18 cellular contexts compared by ENCODE assay signal in the genomic region with DNA sequence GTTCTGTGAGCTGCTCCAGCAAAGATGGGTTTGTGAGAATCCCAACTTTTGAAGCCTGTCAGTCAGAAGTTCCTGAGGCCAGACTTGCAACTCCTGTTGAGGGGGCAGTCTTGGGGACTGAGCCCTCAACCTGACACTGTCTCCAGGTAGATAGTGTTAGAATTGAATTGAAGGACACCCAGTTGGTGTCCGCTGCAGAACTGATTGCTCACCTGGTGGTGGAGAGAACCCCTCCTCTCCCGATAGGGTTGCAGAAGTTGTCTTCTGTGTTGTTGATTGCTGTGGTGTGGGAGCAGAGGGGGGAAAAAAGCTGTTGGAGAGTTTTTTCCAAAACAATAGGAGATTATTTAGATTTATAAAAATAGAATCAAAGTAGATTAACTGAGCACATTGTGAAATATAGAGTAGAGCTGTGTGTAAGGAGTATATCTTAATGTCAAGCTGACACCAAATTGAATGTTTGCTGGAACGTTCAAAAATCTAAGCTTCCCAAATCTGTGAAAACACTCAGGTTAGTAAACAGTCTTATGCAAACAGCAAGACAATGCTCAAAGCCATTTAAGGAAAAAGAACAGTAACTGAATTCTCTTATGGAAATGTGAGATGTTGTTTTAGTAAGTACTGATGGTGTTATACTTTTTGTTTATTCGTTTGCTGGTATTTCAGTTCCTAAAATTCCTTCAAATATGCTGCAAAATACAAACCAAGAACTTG. TPM values are rescaled to one million over a fixed set of nuclear protein-coding genes. Genes with fewer than 3 reads are reported as not detected.
DNase-seq lines count a peak whose midpoint lies in the region; ATAC-seq, FAIRE-seq and TF ChIP-seq lines count a peak whose summit lies in the region.
"Had no signal": no experiment of that assay in that cellular context is flagged by ENCODE, and none has a peak within 500 bp of the region (broad histone marks: within the 10 kb centered on the region; RNA-seq: fewer than 3 reads in every experiment).

No MANE protein-coding gene starts in this region.

- POLR2A ChIA-PET in H1 (lab: Charles Lee; ENCODE audit: partially characterized antibody): interaction anchor here (0.9 to 1.2 kb wide), 3 partner anchors 15 to 35 kb away, joined by 3 to 5 read pairs (median 3); no protein-coding TSS in a partner anchor

- no peaks in the 10 kb centered on the region; the same call in 1 of the 2 replicates for H3K23me2 ChIP-seq in H1 (ENCODE audit: low read depth, low read length)

- peak overlapping the region; percentile 59 for H4K5ac ChIP-seq in H1 (ENCODE audit: insufficient read length, low read depth, low read length)

- no peak overlapping the region for H2BK120ac ChIP-seq in H1 (replicated peaks; ENCODE audit: low read depth, low read length)
- no peak overlapping the region for H2BK120ac ChIP-seq in trophoblast cell (ENCODE audit: insufficient read depth, low read length, poor library complexity)

- H3K27me3 Mint-ChIP-seq in activated CD8-positive, alpha-beta memory T cell treated with anti-CD3 and anti-CD28 coated beads, Interleukin-2, amount 10 ng/mL, durations not matched to agents 7 days and 5 days: no peaks in the 10 kb centered on the region
- no peaks in the 10 kb centered on the region for H3K27me3 Mint-ChIP-seq in IgD-negative memory B cell

- H3K36me3 ChIP-seq in H1 (ENCODE audit: control insufficient read depth in 2 of 4, insufficient read depth in 4 of 4, low read length in 3 of 4): no peaks in the 10 kb centered on the region
- no peaks in the 10 kb centered on the region for H3K36me3 ChIP-seq in trophoblast cell (ENCODE audit: control insufficient read depth in 1 of 2, insufficient read depth in 2 of 2, low read length in 2 of 2)
- H3K36me3 ChIP-seq: heart left ventricle, left lung, suprapubic skin had no signal

- peak overlapping the region in 1 of 4 experiments; percentile 24; a peak in 1 of 8 replicates for H3K4me3 ChIP-seq in H1 (ENCODE audit: extremely low read depth in 1 of 4, insufficient read depth in 2 of 4, low read depth in 3 of 4, low read length in 4 of 4)
- no peak overlapping the region for H3K4me3 ChIP-seq in trophoblast cell (ENCODE audit: low read depth, low read length)
- H3K4me3 ChIP-seq: heart left ventricle, left lung, suprapubic skin had no signal

- H4K20me1 ChIP-seq in H1 (replicated peaks in 1 of 2; ENCODE audit: control insufficient read depth in 1 of 2, insufficient read depth in 2 of 2, low read length in 2 of 2): peaks cover 22 to 43% of the 10 kb centered on the region in 2 experiments

- H2AFZ ChIP-seq in H1 (ENCODE audit: low read length): no peak overlapping the region
- H2AFZ ChIP-seq in trophoblast cell (ENCODE audit: insufficient read depth, low read length, poor library complexity): no peak overlapping the region

- H3K14ac ChIP-seq in H1 (ENCODE audit: insufficient read length) (no peak overlapping the region), trophoblast cell (ENCODE audit: low read length) (no peak overlapping the region)

- H3K27ac ChIP-seq in H1 (ENCODE audit: low read depth, low read length) (no peak overlapping the region), trophoblast cell (ENCODE audit: low read depth, low read length) (no peak overlapping the region)
- H3K27ac ChIP-seq: suprapubic skin had no signal

- CTCF ChIA-PET in activated CD8-positive, alpha-beta memory T cell treated with anti-CD3 and anti-CD28 coated beads, Interleukin-2, amount 10 ng/mL, durations not matched to agents 7 days and 5 days (lab: Charles Lee): interaction anchor here (0.6 kb wide), 1 partner anchor 41 kb away, joined by 3 read pairs; no protein-coding TSS in a partner anchor
- CTCF ChIA-PET in H1 (lab: Charles Lee; ENCODE audit: partially characterized antibody): interaction anchor here (0.6 to 1.4 kb wide), 4 partner anchors 128 to 258 kb away, joined by 3 to 4 read pairs (median 3); no protein-coding TSS in a partner anchor

- H2BK5ac ChIP-seq in H1 (ENCODE audit: low read depth, low read length) (no peak overlapping the region), trophoblast cell (ENCODE audit: low read depth, low read length, poor library complexity) (no peak overlapping the region)

- H2BK15ac ChIP-seq in H1 (ENCODE audit: low read length): no peak overlapping the region

- H2AK5ac ChIP-seq in H1 (ENCODE audit: low read depth, low read length) (no peak overlapping the region), trophoblast cell (ENCODE audit: low read length) (no peak overlapping the region)

- TF ChIP-seq EP300 in H1 (IDR thresholded peaks at IDR 0.05; ENCODE audit: borderline replicate concordance in 1 of 2, low read depth in 2 of 2, low read length in 2 of 2): no peak

- no peak for DNase-seq in activated CD8-positive, alpha-beta memory T cell treated with anti-CD3 and anti-CD28 coated beads, Interleukin-2, amount 10 ng/mL, durations not matched to agents 7 days and 5 days
- no peak for DNase-seq in activated CD8-positive, alpha-beta memory T cell treated with anti-CD3 and anti-CD28 coated beads for 24 hours
- DNase-seq in H1 (ENCODE audit: low read depth in 1 of 2, low spot score in 2 of 2) (no peak), trophoblast cell (no peak), GM03348 (ENCODE audit: low spot score) (no peak), NCI-H1417 (lab: John Stamatoyannopoulos, UW) (no peak), NCI-H1092 treated with DMSO at 0.1 percent for 48 hours (lab: John Stamatoyannopoulos, UW) (no peak)
- DNase-seq: ACHN, caudate nucleus, heart left ventricle, left lung, NCI-H1417 treated with DMSO at 0.1 percent for 48 hours, NCI-H446, nephron progenitor cell, OCI-M1 had no signal

- peaks cover 14% of the 10 kb centered on the region for H3K36me3 Mint-ChIP-seq in activated CD8-positive, alpha-beta memory T cell treated with anti-CD3 and anti-CD28 coated beads, Interleukin-2, amount 10 ng/mL, durations not matched to agents 7 days and 5 days
- no peaks in the 10 kb centered on the region for H3K36me3 Mint-ChIP-seq in IgD-negative memory B cell

- H3K56ac ChIP-seq in H1 (replicated peaks; ENCODE audit: insufficient read length, low read depth, low read length): no peak overlapping the region

- H4K12ac ChIP-seq in trophoblast cell (ENCODE audit: low read depth, low read length): no peak overlapping the region

- H3K4me3 Mint-ChIP-seq in activated CD8-positive, alpha-beta memory T cell treated with anti-CD3 and anti-CD28 coated beads, Interleukin-2, amount 10 ng/mL, durations not matched to agents 7 days and 5 days: no peak overlapping the region
- H3K4me3 Mint-ChIP-seq in IgD-negative memory B cell: peak overlapping the region in 1 of 4 donors; percentile 70
- H3K4me3 Mint-ChIP-seq: nephron progenitor cell had no signal

- H3K27ac Mint-ChIP-seq in activated CD8-positive, alpha-beta memory T cell treated with anti-CD3 and anti-CD28 coated beads, Interleukin-2, amount 10 ng/mL, durations not matched to agents 7 days and 5 days: peak overlapping the region; percentile 38
- peak overlapping the region; percentile 10 to 32 (median 31) for H3K27ac Mint-ChIP-seq in IgD-negative memory B cell
- H3K27ac Mint-ChIP-seq: nephron progenitor cell had no signal

- peaks cover 6 to 16% (median 10%) of the 10 kb centered on the region in 4 experiments; a peak in 6 of 7 replicates for H3K4me1 ChIP-seq in H1 (replicated peaks in 1 of 4; ENCODE audit: control insufficient read depth in 3 of 4, insufficient read depth in 4 of 4, low read length in 3 of 4)
- peaks cover 3 to 11% of the 10 kb centered on the region in 2 experiments for H3K4me1 ChIP-seq in trophoblast cell (ENCODE audit: control insufficient read depth in 1 of 2, insufficient read depth in 2 of 2, low read length in 2 of 2)

- no peak overlapping the region for H4K8ac ChIP-seq in H1 (ENCODE audit: extremely low read depth, insufficient read depth, low read length)
- no peak overlapping the region for H4K8ac ChIP-seq in trophoblast cell (ENCODE audit: low read depth, low read length)

- H3K18ac ChIP-seq in H1 (ENCODE audit: extremely low read depth, low read length): no peak overlapping the region
- no peak overlapping the region for H3K18ac ChIP-seq in trophoblast cell (ENCODE audit: low read length)

- H3K9me3 ChIP-seq in H1 (ENCODE audit: insufficient read depth in 2 of 2, low read depth in 1 of 2, low read length in 1 of 2) (no peaks in the 10 kb centered on the region), trophoblast cell (ENCODE audit: insufficient read depth, low read depth, low read length) (no peaks in the 10 kb centered on the region)
- H3K9me3 ChIP-seq: heart left ventricle, left lung, suprapubic skin had no signal

- peaks cover 51 to 100% of the 10 kb centered on the region in 2 experiments for H3K79me2 ChIP-seq in H1 (ENCODE audit: control insufficient read depth in 1 of 2, insufficient read depth in 2 of 2, low read length in 2 of 2)
- peaks cover 17% of the 10 kb centered on the region for H3K79me2 ChIP-seq in trophoblast cell (ENCODE audit: control insufficient read depth, insufficient read depth, low read length, poor library complexity)

- no peak overlapping the region for H3K4ac ChIP-seq in H1 (replicated peaks; ENCODE audit: insufficient read length, low read depth, low read length)
- peak overlapping the region; percentile 93 for H3K4ac ChIP-seq in trophoblast cell (ENCODE audit: low read depth, low read length)

- TF ChIP-seq RAD21 in H1 (IDR thresholded peaks at IDR 0.05 in 1 of 2, conservative IDR thresholded peaks at IDR 0.05 in 1 of 2; ENCODE audit: low read depth in 2 of 2, low read length in 2 of 2): no peak

- TF ChIP-seq POLR2A in H1 (IDR thresholded peaks at IDR 0.05; ENCODE audit: control extremely low read depth in 1 of 2, low read depth in 2 of 2, low read length in 2 of 2): peak in 1 of 2 experiments; percentile 15; a peak in 1 of 3 replicates

- H3K27me3 ChIP-seq in H1 (replicated peaks in 1 of 4; ENCODE audit: control insufficient read depth in 3 of 4, extremely low read depth in 1 of 4, insufficient read depth in 3 of 4, low read length in 3 of 4) (no peaks in the 10 kb centered on the region), trophoblast cell (ENCODE audit: insufficient read depth, low read length) (no peaks in the 10 kb centered on the region)
- H3K27me3 ChIP-seq: heart left ventricle, left lung, suprapubic skin had no signal

- no peaks in the 10 kb centered on the region for H3K9me3 Mint-ChIP-seq in activated CD8-positive, alpha-beta memory T cell treated with anti-CD3 and anti-CD28 coated beads, Interleukin-2, amount 10 ng/mL, durations not matched to agents 7 days and 5 days (ENCODE audit: low read depth)
- H3K9me3 Mint-ChIP-seq in IgD-negative memory B cell: no peaks in the 10 kb centered on the region

- no peak for TF ChIP-seq CTCF in H1 (IDR thresholded peaks at IDR 0.05; ENCODE audit: control extremely low read depth in 1 of 3, insufficient read depth in 1 of 3, low read depth in 1 of 3, low read length in 3 of 3)

- 57% methylated on average over 4 of the region's 4 CpGs; no CpG with 5 or more reads in 1 of the 2 experiments for WGBS in H1 (ENCODE audit: extremely low coverage in 1 of 2, insufficient coverage in 1 of 2, insufficient read length in 1 of 2, insufficient replicate concordance in 2 of 2, low coverage in 1 of 2, low lambda C conversion rate in 2 of 2, missing lambda C conversion rate in 1 of 2), 2 experiments
- no CpG with 5 or more reads among the region's 4 CpGs for WGBS in trophoblast cell (ENCODE audit: extremely low coverage, insufficient coverage, insufficient read length)

- H2BK20ac ChIP-seq in H1 (ENCODE audit: low read length): no peak overlapping the region

- peaks cover 70% of the 10 kb centered on the region for H3K4me1 Mint-ChIP-seq in activated CD8-positive, alpha-beta memory T cell treated with anti-CD3 and anti-CD28 coated beads, Interleukin-2, amount 10 ng/mL, durations not matched to agents 7 days and 5 days
- H3K4me1 Mint-ChIP-seq in IgD-negative memory B cell: peaks cover 58 to 72% (median 70%) of the 10 kb centered on the region in 3 donors

- no peak overlapping the region for H4K91ac ChIP-seq in H1 (replicated peaks; ENCODE audit: insufficient read length, low read length)
- no peak overlapping the region for H4K91ac ChIP-seq in trophoblast cell (ENCODE audit: low read depth, low read length)

- no peak overlapping the region for H3K23ac ChIP-seq in H1 (ENCODE audit: insufficient read length)
- no peak overlapping the region for H3K23ac ChIP-seq in trophoblast cell (ENCODE audit: low read length)

- H3K4me2 ChIP-seq in H1 (ENCODE audit: insufficient read depth in 1 of 2, low read depth in 2 of 2, low read length in 2 of 2): peak overlapping the region; percentile 5 to 16; a peak in 3 of 4 replicates
- no peak overlapping the region for H3K4me2 ChIP-seq in trophoblast cell (ENCODE audit: low read length)

- H3K9ac ChIP-seq in H1 (replicated peaks in 1 of 4; ENCODE audit: extremely low read depth in 1 of 4, low read depth in 3 of 4, low read length in 3 of 4) (no peak overlapping the region), trophoblast cell (ENCODE audit: low read length) (no peak overlapping the region)

- FAIRE-seq in H1 (lab: Jason Lieb, UNC): no peak

- H3K79me1 ChIP-seq in H1 (ENCODE audit: low read depth, low read length) (no peaks in the 10 kb centered on the region), trophoblast cell (ENCODE audit: low read length) (no peaks in the 10 kb centered on the region)

- H2BK12ac ChIP-seq in H1 (ENCODE audit: low read depth, low read length) (no peak overlapping the region), trophoblast cell (ENCODE audit: low read length) (no peak overlapping the region)

- no peak for ATAC-seq in activated CD8-positive, alpha-beta memory T cell treated with anti-CD3 and anti-CD28 coated beads, Interleukin-2, amount 10 ng/mL, durations not matched to agents 7 days and 5 days
- ATAC-seq: left lung, sciatic nerve had no signal

RNA-seq across cellular contexts. Expression of a gene that starts 18.6 kb away (rescaled TPM):
- total RNA-seq in activated CD8-positive, alpha-beta memory T cell treated with anti-CD3 and anti-CD28 coated beads, Interleukin-2, amount 10 ng/mL, durations not matched to agents 7 days and 5 days: 100 to 1,000 TPM; 134 to 158 TPM
- polyA plus RNA-seq in IgD-negative memory B cell (88.0 TPM), H1 (2011; rRNA removed) (37.1 and 54.8 TPM in 2 replicates)
- total RNA-seq in H1 (2021; fragmentation: NEBNext Ultra II Directional; extraction: Animal tissue kit (Norgen Biotek cat#: 25700)): 175 and 178 TPM in 2 replicates
- 75.8 TPM for polyA plus RNA-seq in H1 (2011; cell fraction: cytosol; rRNA removed)
- 47.4 TPM for polyA plus RNA-seq in H1 (2011; cell fraction: nucleus; rRNA removed)
- 83.9 to 146 TPM (median 111 TPM) in 4 replicates for polyA plus RNA-seq in H1 (2012, experiment 1 of 2)
- polyA plus RNA-seq in H1 (2012, experiment 2 of 2): 6.1 TPM
- 162 TPM for polyA plus RNA-seq in H1 (2013, experiment 1 of 2)
- 156 TPM for polyA plus RNA-seq in H1 (2013, experiment 2 of 2)
- polyA minus RNA-seq in H1 (2011; rRNA and poly(A)+ RNA removed): 95.9 and 172 TPM in 2 replicates
- polyA minus RNA-seq in H1 (2011; cell fraction: cytosol; rRNA and poly(A)+ RNA removed): 145 TPM
- 149 TPM for polyA minus RNA-seq in H1 (2011; cell fraction: nucleus; rRNA and poly(A)+ RNA removed)
- polyA plus RNA-seq in trophoblast cell (2013): 429 and 461 TPM in 2 replicates

RNA-seq across cellular contexts. Expression of a gene that starts 48.3 kb away (rescaled TPM):
- total RNA-seq in activated CD8-positive, alpha-beta memory T cell treated with anti-CD3 and anti-CD28 coated beads, Interleukin-2, amount 10 ng/mL, durations not matched to agents 7 days and 5 days: 1 to 10 TPM; 5.1 to 5.8 TPM
- polyA plus RNA-seq in IgD-negative memory B cell (5.2 TPM), H1 (2011; rRNA removed) (5.2 and 5.8 TPM in 2 replicates)
- total RNA-seq in H1 (2021; fragmentation: NEBNext Ultra II Directional; extraction: Animal tissue kit (Norgen Biotek cat#: 25700)): 9.6 and 11.1 TPM in 2 replicates
- polyA plus RNA-seq in H1 (2011; cell fraction: cytosol; rRNA removed): 11.3 TPM
- polyA plus RNA-seq in H1 (2011; cell fraction: nucleus; rRNA removed): 2.3 TPM
- 5.4 to 9.8 TPM (median 6.8 TPM) in 4 replicates for polyA plus RNA-seq in H1 (2012, experiment 1 of 2)
- polyA plus RNA-seq in H1 (2012, experiment 2 of 2): 1.2 TPM
- polyA plus RNA-seq in H1 (2013, experiment 1 of 2): 12.6 TPM
- 14.9 TPM for polyA plus RNA-seq in H1 (2013, experiment 2 of 2)
- 2.1 and 2.8 TPM in 2 replicates for polyA minus RNA-seq in H1 (2011; rRNA and poly(A)+ RNA removed)
- 7.6 TPM for polyA minus RNA-seq in H1 (2011; cell fraction: cytosol; rRNA and poly(A)+ RNA removed)
- 4.9 TPM for polyA minus RNA-seq in H1 (2011; cell fraction: nucleus; rRNA and poly(A)+ RNA removed)
- polyA plus RNA-seq in trophoblast cell (2013): 6.7 and 7.8 TPM in 2 replicates
